Comparison of ENCODE assay signal across 8 cellular contexts in genomic region chr17:58666858-58667267, GRCh38. TPM values are rescaled to one million over a fixed set of nuclear protein-coding genes. Genes with fewer than 3 reads are reported as not detected.
A peak's percentile ranks its signal among the peaks of the same experiment; 100 is the strongest.
DNase-seq lines count a peak whose midpoint lies in the region; ATAC-seq and TF ChIP-seq lines count a peak whose summit lies in the region.

No MANE protein-coding gene starts in this region.

- H3K4me1 Mint-ChIP-seq in H9, result peaks cover 6 to 12% of the 10 kb centered on the region in 2 experiments

- no peak overlapping the region for H3K4me3 Mint-ChIP-seq in H9

- no peak for TF ChIP-seq POLR2A in lower leg skin (IDR thresholded peaks at IDR 0.05)

- no peaks in the 10 kb centered on the region for H3K79me1 ChIP-seq in H9 (ENCODE audit: insufficient read depth, low read depth, low read length, poor library complexity, severe bottlenecking)

- no peak overlapping the region for H3K23ac ChIP-seq in H9 (ENCODE audit: insufficient read length, low read depth, low read length)

- no peak overlapping the region for H3K9ac ChIP-seq in H9 (ENCODE audit: extremely low read depth, insufficient read length, low read length)

- H3K14ac ChIP-seq in H9 (ENCODE audit: insufficient read depth, low read length), result no peak overlapping the region

- no peak overlapping the region for H4K91ac ChIP-seq in H9 (ENCODE audit: insufficient read length, low read depth, low read length)

- H3K4me3 ChIP-seq in cardiac fibroblast (replicated peaks in 1 of 2; ENCODE audit: low read depth in 2 of 2, low read length in 2 of 2) (no peak overlapping the region), lower leg skin (ENCODE audit: low read depth, poor library complexity, severe bottlenecking) (no peak overlapping the region)

- H3T11ph ChIP-seq in H9 (ENCODE audit: low read length), result no peak overlapping the region

- H4K8ac ChIP-seq in H9 (replicated peaks; ENCODE audit: insufficient read length, low read depth, low read length), result no peak overlapping the region

- H3K79me2 ChIP-seq in H9 (ENCODE audit: insufficient read depth, low read length), result no peaks in the 10 kb centered on the region

- H3K4ac ChIP-seq in H9 (ENCODE audit: low read depth, low read length), result no peak overlapping the region

- H2BK15ac ChIP-seq in H9 (ENCODE audit: low read depth, low read length), result no peak overlapping the region

- H2AK5ac ChIP-seq in H9 (ENCODE audit: insufficient read length, low read length), result no peak overlapping the region

- no peak overlapping the region for H2BK12ac ChIP-seq in H9 (ENCODE audit: insufficient read length, low read depth, low read length)

- H3K4me1 ChIP-seq in H9 (ENCODE audit: insufficient read depth, low read length), result no peaks in the 10 kb centered on the region

- H3K9me3 ChIP-seq in H9 (ENCODE audit: control insufficient read depth, low read depth, low read length), result no peaks in the 10 kb centered on the region

- no peaks in the 10 kb centered on the region for H3K9me3 Mint-ChIP-seq in H9

- WGBS in H9 (ENCODE audit: extremely low coverage, insufficient read length, low lambda C conversion rate), result no CpG with 5 or more reads among the region's 19 CpGs
- 69 to 72% methylated on average over 19 of the region's 19 CpGs for WGBS in lower leg skin, 2 donors

- ATAC-seq in HG02970 (IDR thresholded peaks at IDR 0.05; ENCODE audit: low FRiP score, unreplicated experiment) (no peak), HG02973 (IDR thresholded peaks at IDR 0.05; ENCODE audit: unreplicated experiment) (no peak)

- H2AFZ ChIP-seq in H9 (ENCODE audit: low read length), result no peak overlapping the region

- TF ChIP-seq CTCF in H9 (conservative IDR thresholded peaks at IDR 0.05) (no peak), cardiac fibroblast (IDR thresholded peaks at IDR 0.05; ENCODE audit: low read depth, low read length) (no peak), lower leg skin (IDR thresholded peaks at IDR 0.05) (no peak)

- no peak overlapping the region for H4K5ac ChIP-seq in H9 (ENCODE audit: insufficient read length, low read depth, low read length)

- no peaks in the 10 kb centered on the region for H3K23me2 ChIP-seq in H9 (ENCODE audit: insufficient read length, low read depth, low read length, poor library complexity, severe bottlenecking)

- no peak overlapping the region for H3K4me2 ChIP-seq in H9 (ENCODE audit: insufficient read depth, insufficient read length, low read length)

- no peak overlapping the region for H3K27ac ChIP-seq in H9 (ENCODE audit: insufficient read length, low read depth, low read length)
- H3K27ac ChIP-seq in substantia nigra (ENCODE audit: low read depth, low read length, poor library complexity, severe bottlenecking), result peak overlapping the region; percentile 38

- no peaks in the 10 kb centered on the region for H4K20me1 ChIP-seq in H9 (ENCODE audit: control insufficient read depth, insufficient read depth, insufficient read length)

- intact Hi-C loops in lower leg skin (cut with DNase I; ENCODE audit: low total_unique reads), result no loop called here

- no peak overlapping the region for H2BK5ac ChIP-seq in H9 (ENCODE audit: insufficient read length, low read length)

- DNase-seq in H9 (peak; percentile 41), SHP77 treated with DMSO at 0.1 percent for 48 hours (lab: John Stamatoyannopoulos, UW) (peak; percentile 71), cardiac fibroblast (ENCODE audit: low read depth in 2 of 2) (peak; percentile 83 to 91), lower leg skin (ENCODE audit: low spot score in 2 of 2) (peak; percentile 59 to 92), substantia nigra (lab: John Stamatoyannopoulos, UW) (peak in 43 of 49 donors; percentile 3 to 70 (median 24)), Kasumi-1 (lab: John Stamatoyannopoulos, UW) (no peak)

- no peaks in the 10 kb centered on the region; the same call in 1 of the 2 replicates for H3K27me3 Mint-ChIP-seq in H9 (ENCODE audit: low read depth)

- no peak overlapping the region for H2BK20ac ChIP-seq in H9 (ENCODE audit: low read depth, low read length, poor library complexity, severe bottlenecking)

- H3K56ac ChIP-seq in H9 (ENCODE audit: insufficient read length, low read depth, low read length), result no peak overlapping the region

- no peaks in the 10 kb centered on the region for H3K27me3 ChIP-seq in H9 (ENCODE audit: insufficient read depth, low read length)

- H3K18ac ChIP-seq in H9 (ENCODE audit: insufficient read length, low read depth, low read length), result no peak overlapping the region

- H2BK120ac ChIP-seq in H9 (ENCODE audit: low read depth, low read length, poor library complexity, severe bottlenecking), result no peak overlapping the region

- H3K36me3 Mint-ChIP-seq in H9 (ENCODE audit: insufficient read depth in 1 of 3, low read depth in 3 of 3), result no peaks in the 10 kb centered on the region

- H3K27ac Mint-ChIP-seq in H9, result peak overlapping the region in 2 of 3 experiments; percentile 22 to 50; a peak in 1 of 7 replicates

RNA-seq across cellular contexts. Expression of gene TEX14, which starts 25.0 kb away (rescaled TPM):
- total RNA-seq in H9 (2021), result 0.31 and 0.55 TPM in 2 replicates
- under 1 TPM in 2 of 4 donors, not detected in 2; 0.26 to 0.44 TPM for total RNA-seq in lower leg skin

RNA-seq across cellular contexts. Expression of gene RAD51C, which starts 25.5 kb away (rescaled TPM):
- total RNA-seq in H9 (2021) (11.3 and 16.3 TPM in 2 replicates), lower leg skin (10 to 100 TPM in 3 of 4 donors, 1 to 10 TPM in 1; 7.9 to 18.4 (median 15.0) TPM)

Comparison
In these comparisons a context has a peak if more than half of its experiments do, and no peak if none do; other contexts are left out.
1. DNase-seq: peak in H9 (single experiment), SHP77 treated with DMSO at 0.1 percent for 48 hours (single experiment), cardiac fibroblast (2 of 2), lower leg skin (2 of 2) and substantia nigra (43 of 49); none in Kasumi-1 (0 of 2).